ENCODE assay signal across 1 cellular context in the genomic region with DNA sequence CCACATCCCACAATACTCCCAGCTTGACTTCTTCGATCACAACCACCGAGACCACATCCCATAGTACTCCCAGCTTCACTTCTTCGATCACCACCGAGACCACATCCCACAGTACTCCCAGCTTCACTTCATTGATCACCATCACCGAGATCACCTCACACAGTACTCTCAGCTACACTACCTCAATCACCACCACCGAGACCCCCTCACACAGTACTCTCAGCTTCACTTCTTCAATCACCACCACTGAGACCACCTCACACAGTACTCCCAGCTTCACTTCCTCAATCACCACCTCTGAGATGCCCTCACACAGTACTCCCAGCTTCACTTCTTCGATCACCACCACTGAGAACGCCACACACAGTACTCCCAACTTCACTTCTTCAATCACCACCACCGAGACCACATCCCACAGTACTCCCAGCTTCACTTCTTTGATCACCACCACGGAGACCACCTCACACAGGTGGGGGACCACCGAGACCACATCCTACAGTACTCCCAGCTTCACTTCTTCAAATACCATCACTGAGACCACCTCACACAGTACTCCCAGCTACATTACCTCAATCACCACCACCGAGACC.
TF ChIP-seq lines count a peak whose summit lies in the region.

No MANE protein-coding gene starts in this region.

TF ChIP-seq in GM12878, 131 proteins besides CTCF, POLR2A, EP300 and RAD21:
- TF ChIP-seq RUNX3 (IDR thresholded peaks at IDR 0.05; ENCODE audit: low read length), result 0 out of 2 replicates have a peak, but pooled peaks have one; percentile 26
- no peak for TF ChIP-seq WRNIP1 (IDR thresholded peaks at IDR 0.05; ENCODE audit: borderline replicate concordance, low read depth, low read length)
